In the genomic region with DNA sequence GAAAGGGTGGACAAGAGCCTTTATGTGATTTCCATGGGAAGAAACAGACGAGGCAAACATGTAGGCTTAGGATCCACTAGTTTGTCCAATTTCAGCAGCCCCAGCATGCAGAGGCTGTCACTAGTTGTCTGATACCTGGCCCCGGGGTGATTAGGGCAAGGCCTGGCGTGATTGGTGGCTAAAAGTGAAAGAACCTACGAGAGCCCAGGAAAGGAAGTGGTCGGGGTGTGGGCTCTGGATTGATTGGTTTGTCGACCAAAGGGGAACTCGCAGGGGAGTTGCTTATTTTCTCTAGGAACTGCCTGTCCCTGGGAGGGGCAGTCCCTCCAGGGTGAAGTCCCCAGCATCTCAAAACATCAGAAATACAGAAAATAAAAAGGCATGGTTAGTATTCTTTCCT, we compare ENCODE assay signal across 8 cellular contexts.
DNase-seq lines count a peak whose midpoint lies in the region; ATAC-seq and TF ChIP-seq lines count a peak whose summit lies in the region.

No MANE protein-coding gene starts in this region.

- no peak for TF ChIP-seq CTCF in upper lobe of left lung (IDR thresholded peaks at IDR 0.05)

- ATAC-seq in GM21367 (IDR thresholded peaks at IDR 0.05; ENCODE audit: unreplicated experiment): peak; percentile 68
- ATAC-seq in HG03575 (IDR thresholded peaks at IDR 0.05; ENCODE audit: extremely low read depth, insufficient number of reproducible peaks, low FRiP score, unreplicated experiment): peak; percentile 78
- ATAC-seq in stimulated activated naive CD8-positive, alpha-beta T cell treated with anti-CD3 and anti-CD28 coated beads, Interleukin-15, amount 100 ng/mL, for 72 hours: peak; percentile 100
- ATAC-seq in HG03135 (IDR thresholded peaks at IDR 0.05; ENCODE audit: unreplicated experiment): no peak
- ATAC-seq in upper lobe of left lung (ENCODE audit: low FRiP score in 2 of 2): no peak

- POLR2A ChIA-PET in CD8-positive, alpha-beta memory T cell (lab: Charles Lee): no interaction called here

- TF ChIP-seq EP300 in upper lobe of left lung (IDR thresholded peaks at IDR 0.05): no peak

- H3K36me3 Mint-ChIP-seq in CD8-positive, alpha-beta memory T cell: no peaks in the 10 kb centered on the region
- no peaks in the 10 kb centered on the region for H3K36me3 Mint-ChIP-seq in activated CD4-positive, alpha-beta T cell treated with anti-CD3 and anti-CD28 coated beads, Interleukin-2, amount 10 ng/mL, durations not matched to agents 24 days and 14 days (ENCODE audit: low read depth)

- peaks cover 6% of the 10 kb centered on the region for H3K4me1 ChIP-seq in CD8-positive, alpha-beta memory T cell (ENCODE audit: insufficient read depth, low read length)
- no peaks in the 10 kb centered on the region for H3K4me1 ChIP-seq in upper lobe of left lung

- no peak for TF ChIP-seq POLR2A in upper lobe of left lung (IDR thresholded peaks at IDR 0.05)

- H3K27ac Mint-ChIP-seq in CD8-positive, alpha-beta memory T cell: peak overlapping the region in 7 of 8 donors; percentile 47 to 95 (median 86)
- H3K27ac Mint-ChIP-seq in activated CD4-positive, alpha-beta T cell treated with anti-CD3 and anti-CD28 coated beads, Interleukin-2, amount 10 ng/mL, durations not matched to agents 24 days and 14 days: no peak overlapping the region
- H3K27ac Mint-ChIP-seq in stimulated activated naive CD8-positive, alpha-beta T cell treated with anti-CD3 and anti-CD28 coated beads, Interleukin-15, amount 100 ng/mL, for 72 hours: peak overlapping the region in 1 of 2 donors; percentile 56

- H3K27ac ChIP-seq in CD8-positive, alpha-beta memory T cell (ENCODE audit: low read depth, low read length): peak overlapping the region; percentile 0
- no peak overlapping the region for H3K27ac ChIP-seq in upper lobe of left lung

- H3K9me3 Mint-ChIP-seq in CD8-positive, alpha-beta memory T cell: no peaks in the 10 kb centered on the region
- H3K9me3 Mint-ChIP-seq in activated CD4-positive, alpha-beta T cell treated with anti-CD3 and anti-CD28 coated beads, Interleukin-2, amount 10 ng/mL, durations not matched to agents 24 days and 14 days: no peaks in the 10 kb centered on the region
- H3K9me3 Mint-ChIP-seq in stimulated activated naive CD8-positive, alpha-beta T cell treated with anti-CD3 and anti-CD28 coated beads, Interleukin-15, amount 100 ng/mL, for 72 hours: no peaks in the 10 kb centered on the region

- H3K27me3 Mint-ChIP-seq in CD8-positive, alpha-beta memory T cell: peaks cover 2 to 13% of the 10 kb centered on the region in 2 donors
- peaks cover 17% of the 10 kb centered on the region for H3K27me3 Mint-ChIP-seq in activated CD4-positive, alpha-beta T cell treated with anti-CD3 and anti-CD28 coated beads, Interleukin-2, amount 10 ng/mL, durations not matched to agents 24 days and 14 days
- peaks cover 20% of the 10 kb centered on the region for H3K27me3 Mint-ChIP-seq in stimulated activated naive CD8-positive, alpha-beta T cell treated with anti-CD3 and anti-CD28 coated beads, Interleukin-15, amount 100 ng/mL, for 72 hours

- intact Hi-C loops in activated CD4-positive, alpha-beta T cell treated with anti-CD3 and anti-CD28 coated beads, Interleukin-2, amount 10 ng/mL, durations not matched to agents 24 days and 14 days (cut with micrococcal nuclease): no loop called here

- CTCF ChIA-PET in CD8-positive, alpha-beta memory T cell (lab: Charles Lee): no interaction called here

- no peaks in the 10 kb centered on the region for H3K27me3 ChIP-seq in CD8-positive, alpha-beta memory T cell (ENCODE audit: insufficient read depth, low read length, poor library complexity, severe bottlenecking)
- H3K27me3 ChIP-seq in upper lobe of left lung: no peaks in the 10 kb centered on the region

- no peaks in the 10 kb centered on the region for H3K36me3 ChIP-seq in CD8-positive, alpha-beta memory T cell (ENCODE audit: insufficient read depth, low read length)
- H3K36me3 ChIP-seq in upper lobe of left lung: no peaks in the 10 kb centered on the region

- DNase-seq in CD8-positive, alpha-beta memory T cell: peak; percentile 50 to 75 (median 66)
- peak; percentile 86 for DNase-seq in activated CD4-positive, alpha-beta T cell treated with anti-CD3 and anti-CD28 coated beads, Interleukin-2, amount 10 ng/mL, durations not matched to agents 24 days and 14 days
- DNase-seq in iPS DF 19.7 (ENCODE audit: low read depth, low spot score): peak; percentile 63
- peak; percentile 68 to 84 for DNase-seq in stimulated activated naive CD8-positive, alpha-beta T cell treated with anti-CD3 and anti-CD28 coated beads, Interleukin-15, amount 100 ng/mL, for 72 hours
- DNase-seq in upper lobe of left lung: no peak

- peak overlapping the region in 6 of 7 donors; percentile 57 to 75 (median 72) for H3K4me3 Mint-ChIP-seq in CD8-positive, alpha-beta memory T cell
- peak overlapping the region; percentile 0 for H3K4me3 Mint-ChIP-seq in activated CD4-positive, alpha-beta T cell treated with anti-CD3 and anti-CD28 coated beads, Interleukin-2, amount 10 ng/mL, durations not matched to agents 24 days and 14 days
- H3K4me3 Mint-ChIP-seq in stimulated activated naive CD8-positive, alpha-beta T cell treated with anti-CD3 and anti-CD28 coated beads, Interleukin-15, amount 100 ng/mL, for 72 hours: peak overlapping the region; percentile 52 to 54

- H3K4me3 ChIP-seq in CD8-positive, alpha-beta memory T cell (ENCODE audit: low read length): no peak overlapping the region
- H3K4me3 ChIP-seq in upper lobe of left lung: no peak overlapping the region

- 21 to 22% methylated on average over 7 of the region's 7 CpGs for WGBS in upper lobe of left lung, 2 donors

- H3K9me3 ChIP-seq in CD8-positive, alpha-beta memory T cell (ENCODE audit: low read length): no peaks in the 10 kb centered on the region
- H3K9me3 ChIP-seq in upper lobe of left lung: no peaks in the 10 kb centered on the region

- H3K4me1 Mint-ChIP-seq in CD8-positive, alpha-beta memory T cell: peaks cover 10 to 16% (median 12%) of the 10 kb centered on the region in 3 donors
- peaks cover 9% of the 10 kb centered on the region for H3K4me1 Mint-ChIP-seq in activated CD4-positive, alpha-beta T cell treated with anti-CD3 and anti-CD28 coated beads, Interleukin-2, amount 10 ng/mL, durations not matched to agents 24 days and 14 days
- H3K4me1 Mint-ChIP-seq in stimulated activated naive CD8-positive, alpha-beta T cell treated with anti-CD3 and anti-CD28 coated beads, Interleukin-15, amount 100 ng/mL, for 72 hours: peaks cover 19% of the 10 kb centered on the region

Comparison
In these comparisons a context has a peak if more than half of its experiments do, and no peak if none do; other contexts are left out.
1. DNase-seq: peak in CD8-positive, alpha-beta memory T cell (5 of 5), activated CD4-positive, alpha-beta T cell treated with anti-CD3 and anti-CD28 coated beads, Interleukin-2, amount 10 ng/mL, durations not matched to agents 24 days and 14 days (single experiment), iPS DF 19.7 (single experiment) and stimulated activated naive CD8-positive, alpha-beta T cell treated with anti-CD3 and anti-CD28 coated beads, Interleukin-15, amount 100 ng/mL, for 72 hours (2 of 2); none in upper lobe of left lung (0 of 2).
2. H3K4me3 Mint-ChIP-seq: peak in every context shown above with its lines; median percentile 72 in CD8-positive, alpha-beta memory T cell; 53 in stimulated activated naive CD8-positive, alpha-beta T cell treated with anti-CD3 and anti-CD28 coated beads, Interleukin-15, amount 100 ng/mL, for 72 hours; 0 in activated CD4-positive, alpha-beta T cell treated with anti-CD3 and anti-CD28 coated beads, Interleukin-2, amount 10 ng/mL, durations not matched to agents 24 days and 14 days.
3. ATAC-seq: peak in GM21367 (single experiment), HG03575 (single experiment) and stimulated activated naive CD8-positive, alpha-beta T cell treated with anti-CD3 and anti-CD28 coated beads, Interleukin-15, amount 100 ng/mL, for 72 hours (single experiment); none in HG03135 (single experiment) and upper lobe of left lung (0 of 2).